15 cellular contexts compared by ENCODE assay signal in genomic region chr6:160973856-160974255, GRCh38. TPM values are rescaled to one million over a fixed set of nuclear protein-coding genes. Genes with fewer than 3 reads are reported as not detected.
A peak's percentile ranks its signal among the peaks of the same experiment; 100 is the strongest.
DNase-seq lines count a peak whose midpoint lies in the region; ATAC-seq and TF ChIP-seq lines count a peak whose summit lies in the region.
"Had no signal": no experiment of that assay in that cellular context is flagged by ENCODE, and none has a peak within 500 bp of the region (broad histone marks: within the 10 kb centered on the region; RNA-seq: fewer than 3 reads in every experiment).

No MANE protein-coding gene starts in this region.

- peak overlapping the region; percentile 84 for H3K9ac ChIP-seq in GM23248

- in situ Hi-C loops in GM23248 (cut with MboI) = no loop called here

- no peaks in the 10 kb centered on the region for H4K20me1 ChIP-seq in GM23248 (ENCODE audit: insufficient read depth)

- H3K4me2 ChIP-seq in GM23248 (ENCODE audit: unreplicated experiment) = peak overlapping the region; percentile 62

- no peaks in the 10 kb centered on the region for H3K79me2 ChIP-seq in GM23248 (ENCODE audit: insufficient read depth)

- TF ChIP-seq POLR2A in body of pancreas (IDR thresholded peaks at IDR 0.05) = no peak

- H3K27ac ChIP-seq in GM23248 = peak overlapping the region; percentile 98
- peak overlapping the region in 3 of 4 donors; percentile 3 to 40 (median 28) for H3K27ac ChIP-seq in body of pancreas
- H3K27ac ChIP-seq in heart right ventricle = peak overlapping the region in 9 of 10 donors; percentile 62 to 91 (median 79)

- no peak for ATAC-seq in body of pancreas
- peak in 7 of 8 donors; percentile 5 to 29 (median 15) for ATAC-seq in heart right ventricle
- ATAC-seq in GM19324 (IDR thresholded peaks at IDR 0.05; ENCODE audit: low FRiP score, unreplicated experiment) = no peak
- ATAC-seq: HCT116 had no signal

- TF ChIP-seq CTCF in body of pancreas (IDR thresholded peaks at IDR 0.05) (no peak), heart right ventricle (IDR thresholded peaks at IDR 0.05) (no peak)

- H3K9me2 ChIP-seq in GM23248 (ENCODE audit: insufficient read depth) = no peaks in the 10 kb centered on the region

- H3K4me3 ChIP-seq in GM23248 (peak overlapping the region; percentile 31), body of pancreas (no peak overlapping the region), heart right ventricle (no peak overlapping the region)

- H3K27me3 ChIP-seq in GM23248 (replicated peaks; ENCODE audit: insufficient read depth) (no peaks in the 10 kb centered on the region), body of pancreas (no peaks in the 10 kb centered on the region), heart right ventricle (no peaks in the 10 kb centered on the region)

- H3K9me3 ChIP-seq in GM23248 (ENCODE audit: low read depth) (no peaks in the 10 kb centered on the region), body of pancreas (no peaks in the 10 kb centered on the region), heart right ventricle (no peaks in the 10 kb centered on the region)

- DNase-seq in GM23248 (peak; percentile 84), body of pancreas (no peak), heart right ventricle (no peak), stromal cell of bone marrow (ENCODE audit: low read depth) (peak; percentile 6), germinal center (ENCODE audit: low spot score) (no peak), NOMO-1 treated with DMSO at 0.1 percent for 48 hours (lab: John Stamatoyannopoulos, UW; ENCODE audit: unreplicated experiment) (no peak)
- DNase-seq in activated CD4-positive, alpha-beta T cell treated with anti-CD3 and anti-CD28 coated beads for 1 hour = no peak
- DNase-seq: CD4-positive, CD25-positive, alpha-beta regulatory T cell; GDM1; NCI-H1092; stimulated activated CD4-positive, alpha-beta T cell treated with anti-CD3 and anti-CD28 coated beads, Interleukin-4, amount 100 ng/mL, for 24 hours; stimulated activated naive CD4-positive, alpha-beta T cell treated with Interleukin-2 at 50 U/mL for 16 hours; T-helper 2 cell had no signal

- 3 to 6% methylated on average over 2 of the region's 2 CpGs for WGBS in GM23248 (ENCODE audit: low coverage in 1 of 2, low lambda C conversion rate in 2 of 2, missing lambda C conversion rate in 2 of 2), 2 experiments
- 51 to 64% methylated on average over 2 of the region's 2 CpGs for WGBS in body of pancreas, 2 donors
- WGBS in heart right ventricle, 2 donors = 39 to 50% methylated on average over 2 of the region's 2 CpGs

- H3K4me1 ChIP-seq in GM23248 (ENCODE audit: insufficient read depth) (peaks cover 51% of the 10 kb centered on the region), body of pancreas (peaks cover 8% of the 10 kb centered on the region), heart right ventricle (peaks cover 0 to 40% (median 26%) of the 10 kb centered on the region in 9 donors)

- H2AFZ ChIP-seq in GM23248 = peak overlapping the region; percentile 46; the same call in 1 of the 2 replicates

- intact Hi-C loops in body of pancreas (cut with DNase I) = no loop called here
- intact Hi-C loops in heart right ventricle (cut with DNase I) = loop anchor here in 3 of 10 donors (2.0 to 5.0 kb wide), 2 partner anchors 17 to 42 kb away; partner anchors contain the start of gene MAP3K4 (in 1 of the 3)

- H3K36me3 ChIP-seq in GM23248 (ENCODE audit: low read depth) = no peaks in the 10 kb centered on the region
- no peaks in the 10 kb centered on the region for H3K36me3 ChIP-seq in body of pancreas (replicated peaks in 1 of 2; ENCODE audit: insufficient read depth in 1 of 2, low read depth in 2 of 2)
- H3K36me3 ChIP-seq in heart right ventricle = no peaks in the 10 kb centered on the region

- peaks cover 47% of the 10 kb centered on the region for H3F3A ChIP-seq in GM23248 (ENCODE audit: insufficient read depth)

RNA-seq across cellular contexts. Expression of gene MAP3K4, which starts 17.7 kb away (rescaled TPM):
- 24.0 and 26.2 TPM in 2 replicates for total RNA-seq in GM23248 (2014; rRNA removed; shearing (Covaris generic))
- polyA plus RNA-seq in GM23248 (2016; fragmentation: Nextera tagmentation; extraction: Ambion mirVana) (8.4 and 13.0 TPM in 2 replicates), heart right ventricle (10 to 100 TPM; 10.5 to 13.5 TPM)
- total RNA-seq in body of pancreas (10 to 100 TPM; 20.1 to 31.4 TPM), heart right ventricle (10 to 100 TPM; 25.2 to 50.2 (median 32.5) TPM)

Comparison
In these comparisons a context has a peak if more than half of its experiments do, and no peak if none do; other contexts are left out.
1. DNase-seq: peak in GM23248 (single experiment) and stromal cell of bone marrow (single experiment); none in body of pancreas (0 of 4), heart right ventricle (0 of 2), activated CD4-positive, alpha-beta T cell treated with anti-CD3 and anti-CD28 coated beads for 1 hour (single experiment), germinal center (single experiment) and NOMO-1 treated with DMSO at 0.1 percent for 48 hours (single experiment).
2. H3K27ac ChIP-seq: peak in every context shown above with its lines; median percentile 98 in GM23248; 79 in heart right ventricle; 28 in body of pancreas.
3. ATAC-seq: peak in heart right ventricle (7 of 8); none in body of pancreas (single experiment) and GM19324 (single experiment).